In the genomic region with DNA sequence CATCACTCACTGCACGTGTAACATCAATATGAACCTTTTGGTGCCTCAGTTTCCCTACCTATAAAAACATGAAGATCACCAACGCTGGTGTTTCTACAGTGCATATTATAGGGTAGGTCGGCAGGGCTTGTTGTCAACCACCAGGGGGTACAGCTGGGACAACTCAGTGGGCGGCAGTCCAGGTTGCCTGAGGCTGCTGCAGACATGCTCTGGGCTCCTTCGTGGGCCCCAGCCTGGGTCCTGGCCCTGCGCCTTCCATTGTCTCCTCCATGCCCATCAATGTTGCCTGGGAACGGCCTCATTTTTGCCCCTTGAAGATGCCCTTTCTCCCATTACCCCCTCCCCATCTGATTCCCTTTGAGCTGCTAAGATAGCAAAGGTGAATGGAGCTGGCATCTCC, we compare ENCODE assay signal across 17 cellular contexts.
DNase-seq lines count a peak whose midpoint lies in the region; ATAC-seq and TF ChIP-seq lines count a peak whose summit lies in the region.
"Had no signal": no experiment of that assay in that cellular context is flagged by ENCODE, and none has a peak within 500 bp of the region (broad histone marks: within the 10 kb centered on the region; RNA-seq: fewer than 3 reads in every experiment).

No MANE protein-coding gene starts in this region.

- H3K36me3 ChIP-seq in A673 (ENCODE audit: insufficient read depth, low read length, poor library complexity, severe bottlenecking), result no peaks in the 10 kb centered on the region
- no peaks in the 10 kb centered on the region for H3K36me3 ChIP-seq in GM06990 (ENCODE audit: control insufficient read depth, insufficient read depth, low read length)
- no peaks in the 10 kb centered on the region for H3K36me3 ChIP-seq in colonic mucosa

- peak; percentile 24 for DNase-seq in A673 (ENCODE audit: low spot score)
- DNase-seq in GM06990 (ENCODE audit: extremely low read depth, insufficient read length), result no peak
- DNase-seq in NCI-H82 (lab: John Stamatoyannopoulos, UW), result peak; percentile 39
- DNase-seq in mesenteric fat pad (ENCODE audit: low spot score), result peak; percentile 81
- DNase-seq in colonic mucosa, result no peak
- DNase-seq in T-helper 2 cell treated with Interferon-gamma antibody and Interleukin-4, amounts not matched to agents 5 μg/mL and 100 μg/mL, for 36 hours (ENCODE audit: low spot score), result no peak
- DNase-seq: activated CD4-positive, alpha-beta memory T cell treated with anti-CD3 and anti-CD28 coated beads for 36 hours; AML-193; foreskin melanocyte; NCI-H1048; NCI-H345; OCI-M1; psoas muscle had no signal

- intact Hi-C loops in A673 (cut with micrococcal nuclease; ENCODE audit: unreplicated experiment), result loop anchor here (5.0 kb wide), 1 partner anchor 244 kb away; no protein-coding TSS in a partner anchor
- intact Hi-C loops in colonic mucosa (cut with DNase I), result loop anchor here (5.0 kb wide), 2 partner anchors 99 to 244 kb away; no protein-coding TSS in a partner anchor

- no peaks in the 10 kb centered on the region for H3K9me3 Mint-ChIP-seq in T-helper 2 cell treated with Interferon-gamma antibody and Interleukin-4, amounts not matched to agents 5 μg/mL and 100 μg/mL, for 36 hours
- H3K9me3 Mint-ChIP-seq: activated CD4-positive, alpha-beta memory T cell treated with anti-CD3 and anti-CD28 coated beads for 36 hours; activated T-helper 2 cell treated with anti-CD3 and anti-CD28 coated beads, Interferon-gamma antibody, Interleukin-2, Interleukin-4, amounts not matched to agents 10 μg/mL and 5 μg/mL and 100 μg/mL, durations not matched to agents 14 hours and 24 hours and 36 hours; naive thymus-derived CD8-positive, alpha-beta T cell had no signal

- H3K4me3 ChIP-seq in A673 (ENCODE audit: low read depth, low read length, poor library complexity, severe bottlenecking) (no peak overlapping the region), GM06990 (replicated peaks; ENCODE audit: low read depth, low read length) (no peak overlapping the region), colonic mucosa (no peak overlapping the region)
- H3K4me3 ChIP-seq: psoas muscle had no signal

- no peak overlapping the region for H3K9ac ChIP-seq in colonic mucosa (ENCODE audit: low read depth in 2 of 2, low read length in 2 of 2)

- H3K36me3 Mint-ChIP-seq in T-helper 2 cell treated with Interferon-gamma antibody and Interleukin-4, amounts not matched to agents 5 μg/mL and 100 μg/mL, for 36 hours (ENCODE audit: low read depth), result no peaks in the 10 kb centered on the region
- H3K36me3 Mint-ChIP-seq: activated CD4-positive, alpha-beta memory T cell treated with anti-CD3 and anti-CD28 coated beads for 36 hours; naive thymus-derived CD8-positive, alpha-beta T cell had no signal

- H3K27me3 ChIP-seq in A673 (replicated peaks; ENCODE audit: insufficient read depth, low read depth, low read length, poor library complexity), result no peaks in the 10 kb centered on the region
- no peaks in the 10 kb centered on the region for H3K27me3 ChIP-seq in GM06990 (replicated peaks; ENCODE audit: control insufficient read depth, insufficient read depth, low read length)
- no peaks in the 10 kb centered on the region for H3K27me3 ChIP-seq in colonic mucosa

- BruUV-seq in A673 (replicated peaks; lab: Mats Ljungman, UMichigan), result no TSS peak

- H3K27me3 Mint-ChIP-seq in T-helper 2 cell treated with Interferon-gamma antibody and Interleukin-4, amounts not matched to agents 5 μg/mL and 100 μg/mL, for 36 hours (ENCODE audit: low read depth), result peaks cover 3% of the 10 kb centered on the region

- H3K27ac ChIP-seq in A673 (ENCODE audit: low read depth, low read length, poor library complexity, severe bottlenecking) (no peak overlapping the region), colonic mucosa (no peak overlapping the region)
- H3K27ac ChIP-seq: psoas muscle had no signal

- CTCF ChIA-PET in A673 (lab: Charles Lee), result interaction anchor here (1.3 to 1.9 kb wide), 2 partner anchors 90 to 97 kb away, joined by 3 to 14 read pairs; no protein-coding TSS in a partner anchor

- no peak overlapping the region for H3K4me3 Mint-ChIP-seq in T-helper 2 cell treated with Interferon-gamma antibody and Interleukin-4, amounts not matched to agents 5 μg/mL and 100 μg/mL, for 36 hours
- H3K4me3 Mint-ChIP-seq: activated CD4-positive, alpha-beta memory T cell treated with anti-CD3 and anti-CD28 coated beads for 36 hours; naive thymus-derived CD8-positive, alpha-beta T cell had no signal

- no peaks in the 10 kb centered on the region for H3K9me3 ChIP-seq in A673 (ENCODE audit: low read depth, low read length, poor library complexity, severe bottlenecking)
- no peaks in the 10 kb centered on the region for H3K9me3 ChIP-seq in colonic mucosa

- H3K4me1 ChIP-seq in A673 (ENCODE audit: insufficient read depth, low read length, poor library complexity, severe bottlenecking) (no peaks in the 10 kb centered on the region), colonic mucosa (no peaks in the 10 kb centered on the region)
- H3K4me1 ChIP-seq: psoas muscle had no signal

- ATAC-seq in GM19351 (IDR thresholded peaks at IDR 0.05; ENCODE audit: unreplicated experiment), result no peak
- ATAC-seq in HG03342 (IDR thresholded peaks at IDR 0.05; ENCODE audit: unreplicated experiment), result no peak
- ATAC-seq: naive thymus-derived CD8-positive, alpha-beta T cell; psoas muscle had no signal

- H3K27ac Mint-ChIP-seq in T-helper 2 cell treated with Interferon-gamma antibody and Interleukin-4, amounts not matched to agents 5 μg/mL and 100 μg/mL, for 36 hours, result no peak overlapping the region
- H3K27ac Mint-ChIP-seq: activated CD4-positive, alpha-beta memory T cell treated with anti-CD3 and anti-CD28 coated beads for 36 hours; activated T-helper 2 cell treated with anti-CD3 and anti-CD28 coated beads, Interferon-gamma antibody, Interleukin-2, Interleukin-4, amounts not matched to agents 10 μg/mL and 5 μg/mL and 100 μg/mL, durations not matched to agents 14 hours and 24 hours and 36 hours; naive thymus-derived CD8-positive, alpha-beta T cell had no signal

- no peaks in the 10 kb centered on the region for H3K4me1 Mint-ChIP-seq in T-helper 2 cell treated with Interferon-gamma antibody and Interleukin-4, amounts not matched to agents 5 μg/mL and 100 μg/mL, for 36 hours (ENCODE audit: low read depth)

- POLR2A ChIA-PET in A673 (lab: Charles Lee; ENCODE audit: low non-redundant PET), result no interaction called here

- TF ChIP-seq CTCF in A673 (conservative IDR thresholded peaks at IDR 0.05; ENCODE audit: low read depth, low read length) (no peak), GM06990 (IDR thresholded peaks at IDR 0.05; ENCODE audit: insufficient read depth, low read length, poor library complexity, severe bottlenecking) (peak; percentile 34), colonic mucosa (IDR thresholded peaks at IDR 0.05) (no peak)

Comparison
In these comparisons a context has a peak if more than half of its experiments do, and no peak if none do; other contexts are left out.
1. DNase-seq: peak in A673 (single experiment), NCI-H82 (single experiment) and mesenteric fat pad (single experiment); none in GM06990 (single experiment), colonic mucosa (single experiment) and T-helper 2 cell treated with Interferon-gamma antibody and Interleukin-4, amounts not matched to agents 5 μg/mL and 100 μg/mL, for 36 hours (single experiment).